ENCODE assay signal across 9 cellular contexts in genomic region chr19:51372649-51373504, GRCh38. TPM values are rescaled to one million over a fixed set of nuclear protein-coding genes. Genes with fewer than 3 reads are reported as not detected.
DNase-seq lines count a peak whose midpoint lies in the region; ATAC-seq, FAIRE-seq and TF ChIP-seq lines count a peak whose summit lies in the region.
"Had no signal": no experiment of that assay in that cellular context is flagged by ENCODE, and none has a peak within 500 bp of the region (broad histone marks: within the 10 kb centered on the region; RNA-seq: fewer than 3 reads in every experiment).

Gene NKG7 (minus strand): TSS chr19:51372654. CDS start chr19:51372535, 119 bp downstream.

- no peak within 1 kb of the TSS for H2BK120ac ChIP-seq in trophoblast cell (ENCODE audit: insufficient read depth, low read length, poor library complexity)

- H3K27me3 ChIP-seq in K562 (ENCODE audit: control insufficient read depth in 2 of 2, insufficient read depth in 2 of 2, low read length in 2 of 2) (no peaks in the 10 kb centered on the region), trophoblast cell (ENCODE audit: insufficient read depth, low read length) (no peaks in the 10 kb centered on the region)

- no peak within 1 kb of the TSS for H2BK12ac ChIP-seq in trophoblast cell (ENCODE audit: low read length)

- H3K79me2 ChIP-seq in K562 (ENCODE audit: control insufficient read depth, insufficient read depth, low read length) (peaks cover 11% of the 10 kb centered on the region), trophoblast cell (ENCODE audit: control insufficient read depth, insufficient read depth, low read length, poor library complexity) (peaks cover 5% of the 10 kb centered on the region)

- H3K4me2 ChIP-seq in K562 (ENCODE audit: insufficient read depth, low read length) (no peak within 1 kb of the TSS), trophoblast cell (ENCODE audit: low read length) (no peak within 1 kb of the TSS)

- no peak; the same call in 2 of the 3 replicates for ATAC-seq in K562

- TF ChIP-seq EP300 in K562 (IDR thresholded peaks at IDR 0.05; ENCODE audit: low read length), result no peak

- H3K27ac ChIP-seq in K562 (ENCODE audit: extremely low read depth, low read depth, low read length) (no peak within 1 kb of the TSS), trophoblast cell (ENCODE audit: low read depth, low read length) (no peak within 1 kb of the TSS)

- H2AK5ac ChIP-seq in trophoblast cell (ENCODE audit: low read length), result no peak within 1 kb of the TSS

- H2AFZ ChIP-seq in K562 (ENCODE audit: low read depth, low read length) (peak within 1 kb of the TSS; percentile 38), trophoblast cell (ENCODE audit: insufficient read depth, low read length, poor library complexity) (no peak within 1 kb of the TSS)

- H3K9me3 ChIP-seq in K562 (replicated peaks; ENCODE audit: control insufficient read depth, insufficient read depth, low read depth, low read length), result no peaks in the 10 kb centered on the region
- H3K9me3 ChIP-seq in trophoblast cell (ENCODE audit: insufficient read depth, low read depth, low read length), result no peaks in the 10 kb centered on the region

- no TSS peak for BruUV-seq in K562 (replicated peaks; lab: Mats Ljungman, UMichigan)

- WGBS in K562 (ENCODE audit: insufficient coverage, low coverage, missing lambda C conversion rate), result 29% methylated on average over 9 of the region's 9 CpGs
- no CpG with 5 or more reads among the region's 9 CpGs for WGBS in trophoblast cell (ENCODE audit: extremely low coverage, insufficient coverage, insufficient read length)

- POLR2A ChIA-PET in K562 (lab: Yijun Ruan, JAX), result interaction anchor here (0.6 to 1.1 kb wide), 2 partner anchors 11 to 19 kb away, joined by 3 to 4 read pairs; no protein-coding TSS in a partner anchor

- TF ChIP-seq CTCF in K562 (IDR thresholded peaks at IDR 0.05 in 2 of 3, conservative IDR thresholded peaks at IDR 0.05 in 1 of 3; ENCODE audit: insufficient read depth in 2 of 3, low read depth in 1 of 3, low read length in 3 of 3), result no peak

- H3K9me1 ChIP-seq in K562 (ENCODE audit: control insufficient read depth, insufficient read depth, low read length), result no peaks in the 10 kb centered on the region

- H3K4me3 ChIP-seq in K562, result no peak within 1 kb of the TSS
- no peak within 1 kb of the TSS for H3K4me3 ChIP-seq in trophoblast cell (ENCODE audit: low read depth, low read length)

- in situ Hi-C loops in K562 (cut with MboI), result no loop called here

- H3K14ac ChIP-seq in trophoblast cell (ENCODE audit: low read length), result no peak within 1 kb of the TSS

- peak; percentile 26 for DNase-seq in GM19240 (ENCODE audit: insufficient read length, low spot score)
- peak; percentile 34 for DNase-seq in T-helper 22 cell (ENCODE audit: low read depth)
- DNase-seq in K562 (ENCODE audit: extremely low read depth in 1 of 4, low spot score in 3 of 4), result peak; percentile 31 to 56 (median 32)
- DNase-seq in stimulated activated CD8-positive, alpha-beta memory T cell treated with anti-CD3 and anti-CD28 coated beads, Interleukin-15, amount 100 ng/mL, for 4 hours (ENCODE audit: low read depth in 2 of 2), result peak; percentile 78 to 91
- no peak for DNase-seq in NCI-H2029 treated with DMSO at 0.1 percent for 48 hours (lab: John Stamatoyannopoulos, UW)
- no peak for DNase-seq in AG20443 (ENCODE audit: low spot score)
- no peak for DNase-seq in middle frontal gyrus (ENCODE audit: extremely low spot score, low spot score)
- DNase-seq in trophoblast cell, result no peak

- intact Hi-C loops in K562 (cut with micrococcal nuclease), result no loop called here

- CTCF ChIA-PET in K562 (lab: Yijun Ruan, JAX; ENCODE audit: low intra/inter-chr PET ratio), result no interaction called here

- no peak within 1 kb of the TSS for H4K8ac ChIP-seq in trophoblast cell (ENCODE audit: low read depth, low read length)

- no peak within 1 kb of the TSS for H4K91ac ChIP-seq in trophoblast cell (ENCODE audit: low read depth, low read length)

- H3K4me1 ChIP-seq in K562 (replicated peaks in 1 of 2; ENCODE audit: control insufficient read depth in 2 of 2, insufficient read depth in 2 of 2, low read length in 2 of 2), result peaks cover 19 to 30% of the 10 kb centered on the region in 2 experiments
- peaks cover 7 to 9% of the 10 kb centered on the region in 2 experiments for H3K4me1 ChIP-seq in trophoblast cell (ENCODE audit: control insufficient read depth in 1 of 2, insufficient read depth in 2 of 2, low read length in 2 of 2)

- H3K9ac ChIP-seq in K562 (ENCODE audit: insufficient read depth in 1 of 2, low read depth in 2 of 2, low read length in 2 of 2) (peak within 1 kb of the TSS in 1 of 2 experiments; percentile 82; a peak in 2 of 4 replicates), trophoblast cell (ENCODE audit: low read length) (no peak within 1 kb of the TSS)

- H3K18ac ChIP-seq in trophoblast cell (ENCODE audit: low read length), result no peak within 1 kb of the TSS

- no peak within 1 kb of the TSS for H3K23ac ChIP-seq in trophoblast cell (ENCODE audit: low read length)

- no peak within 1 kb of the TSS for H3K4ac ChIP-seq in trophoblast cell (ENCODE audit: low read depth, low read length)

- H4K12ac ChIP-seq in trophoblast cell (ENCODE audit: low read depth, low read length), result no peak within 1 kb of the TSS

- no peaks in the 10 kb centered on the region for H4K20me1 ChIP-seq in K562 (replicated peaks; ENCODE audit: control insufficient read depth, insufficient read depth, low read length)

- peaks cover 8% of the 10 kb centered on the region for H3K79me1 ChIP-seq in trophoblast cell (ENCODE audit: low read length)

- peak; percentile 42 for FAIRE-seq in K562 (lab: Jason Lieb, UNC)
- FAIRE-seq: TTC549 had no signal

- no peak for TF ChIP-seq POLR2A in K562 (conservative IDR thresholded peaks at IDR 0.05)

- TF ChIP-seq RAD21 in K562 (CRISPR knock-in tag; conservative IDR thresholded peaks at IDR 0.05 in 1 of 2, IDR thresholded peaks at IDR 0.05 in 1 of 2), result no peak

- H2BK5ac ChIP-seq in trophoblast cell (ENCODE audit: low read depth, low read length, poor library complexity), result no peak within 1 kb of the TSS

- H3K36me3 ChIP-seq in K562 (ENCODE audit: control insufficient read depth, insufficient read depth, low read length) (no peaks in the 10 kb centered on the region), trophoblast cell (ENCODE audit: control insufficient read depth in 1 of 2, insufficient read depth in 2 of 2, low read length in 2 of 2) (no peaks in the 10 kb centered on the region)

TF ChIP-seq in K562, 482 proteins besides CTCF, POLR2A, EP300 and RAD21 (continues in another document):
- TF ChIP-seq ATF3 (IDR thresholded peaks at IDR 0.05) (peak; percentile 37; the same call in 1 of the 2 replicates), ATF3 (CRISPR knock-in tag; conservative IDR thresholded peaks at IDR 0.05) (no peak), SPI1 (IDR thresholded peaks at IDR 0.05; ENCODE audit: borderline replicate concordance, low read depth, low read length) (peak; percentile 63; the same call in 1 of the 2 replicates), KDM1A (IDR thresholded peaks at IDR 0.05) (0 out of 4 replicates have a peak, but pooled peaks of 1 of the 2 experiments have one; percentile 39), EGR1 (conservative IDR thresholded peaks at IDR 0.05) (peak; percentile 31), JUND (IDR thresholded peaks at IDR 0.05; ENCODE audit: borderline replicate concordance, low read depth, low read length) (no peak), JUND (tag; IDR thresholded peaks at IDR 0.05; ENCODE audit: borderline replicate concordance, low read depth, low read length) (no peak), KHSRP (IDR thresholded peaks at IDR 0.05) (no peak), ZNF263 (CRISPR knock-in tag; IDR thresholded peaks at IDR 0.05; ENCODE audit: borderline replicate concordance) (peak; percentile 81; the same call in 1 of the 2 replicates), CHD2 (IDR thresholded peaks at IDR 0.05; ENCODE audit: low read depth, low read length) (no peak), ZFP36 (IDR thresholded peaks at IDR 0.05; ENCODE audit: low read depth, low read length, partially characterized antibody) (peak; percentile 55)

RNA-seq across cellular contexts. Expression of gene NKG7, which starts in this region (rescaled TPM):
- total RNA-seq in K562 (2011; cell fraction: chromatin; rRNA removed; ENCODE audit: low replicate concordance), result not detected in 2 replicates
- 1.5 TPM in 1 of 2 replicates, not detected in the other for total RNA-seq in K562 (2011; cell fraction: nucleolus; rRNA removed)
- 0.81 TPM in 1 of 2 replicates, not detected in the other for total RNA-seq in K562 (2011; cell fraction: nucleoplasm; rRNA removed)
- total RNA-seq in K562 (2014; rRNA removed) (not detected in 2 replicates), K562 (2014; rRNA removed; fragmentation: Illumina TruSeq; extraction: Trizol) (not detected in 2 replicates), K562 (2015; rRNA removed; fragmentation: Illumina TruSeq; extraction: Trizol) (0.34 and 0.62 TPM in 2 replicates), K562 (2021) (0.47 and 0.51 TPM in 2 replicates)
- polyA plus RNA-seq in K562 (2011; rRNA removed) (0.33 and 0.46 TPM in 2 replicates), K562 (2014; fragmentation: Illumina TruSeq; extraction: Trizol) (0.30 and 0.57 TPM in 2 replicates), K562 (2014; fragmentation: Nextera tagmentation; extraction: Ambion mirVana) (under 1 TPM; 0.67 to 0.70 TPM), K562 (2014; rRNA removed) (0.44 and 1.5 TPM in 2 replicates)
- 0.59 and 1.3 TPM in 2 replicates for polyA plus RNA-seq in K562 (2011; cell fraction: cytosol; rRNA removed)
- 0.39 and 0.64 TPM in 2 replicates for polyA plus RNA-seq in K562 (2011; cell fraction: nucleus; rRNA removed)
- 1.7 and 1.8 TPM in 2 replicates for polyA plus RNA-seq in K562 (2012)
- polyA minus RNA-seq in K562 (2011; rRNA and poly(A)+ RNA removed), result 0.25 TPM in 1 of 2 replicates, not detected in the other
- not detected in 2 replicates for polyA minus RNA-seq in K562 (2011; cell fraction: cytosol; rRNA and poly(A)+ RNA removed)
- polyA minus RNA-seq in K562 (2011; cell fraction: nucleus; rRNA and poly(A)+ RNA removed), result not detected in 2 replicates
- not detected in 2 replicates for polyA plus RNA-seq in trophoblast cell (2013)

Comparison
In these comparisons a context has a peak if more than half of its experiments do, and no peak if none do; other contexts are left out.
1. DNase-seq: peak in GM19240 (single experiment), T-helper 22 cell (single experiment), K562 (4 of 4) and stimulated activated CD8-positive, alpha-beta memory T cell treated with anti-CD3 and anti-CD28 coated beads, Interleukin-15, amount 100 ng/mL, for 4 hours (2 of 2); none in NCI-H2029 treated with DMSO at 0.1 percent for 48 hours (single experiment), AG20443 (single experiment), middle frontal gyrus (single experiment) and trophoblast cell (0 of 2).